Comparison of ENCODE assay signal across 16 cellular contexts in genomic region chr13:93752506-93752905, GRCh38.
"Had no signal": no experiment of that assay in that cellular context is flagged by ENCODE, and none has a peak within 500 bp of the region (broad histone marks: within the 10 kb centered on the region; RNA-seq: fewer than 3 reads in every experiment).

No MANE protein-coding gene starts in this region.

- H3K4me1 ChIP-seq: adrenal gland, colonic mucosa, lower lobe of right lung, parathyroid adenoma, thyroid gland had no signal

- H3K27ac ChIP-seq: adrenal gland, colonic mucosa, lower lobe of right lung, parathyroid adenoma, thyroid gland had no signal

- H3K27me3 ChIP-seq: adrenal gland, colonic mucosa, thyroid gland had no signal

- ATAC-seq: activated CD8-positive, alpha-beta memory T cell treated with anti-CD3 and anti-CD28 coated beads, Interleukin-2, amount 10 ng/mL, durations not matched to agents 7 days and 5 days; lower lobe of right lung; stimulated activated naive B cell treated with anti-CD40 and anti-IgM and Interleukin-4, amounts not matched to agents 10 μg/mL and 1 μg/mL and 100 μg/mL, for 72 hours had no signal

- H3K9me3 Mint-ChIP-seq: activated CD4-positive, alpha-beta memory T cell treated with anti-CD3 and anti-CD28 coated beads for 36 hours; activated T-cell treated with anti-CD3 and anti-CD28 coated beads, Interleukin-2, amount 50 U/mL, for 24 hours had no signal

- H3K27ac Mint-ChIP-seq: activated CD4-positive, alpha-beta memory T cell treated with anti-CD3 and anti-CD28 coated beads for 36 hours; activated CD8-positive, alpha-beta memory T cell treated with anti-CD3 and anti-CD28 coated beads, Interleukin-2, amount 10 ng/mL, durations not matched to agents 7 days and 5 days; activated T-cell treated with anti-CD3 and anti-CD28 coated beads, Interleukin-2, amount 50 U/mL, for 24 hours; stimulated activated naive B cell treated with anti-CD40 and anti-IgM and Interleukin-4, amounts not matched to agents 10 μg/mL and 1 μg/mL and 100 μg/mL, for 72 hours had no signal

- DNase-seq: activated CD4-positive, alpha-beta memory T cell treated with anti-CD3 and anti-CD28 coated beads for 36 hours; activated CD4-positive, CD25-positive, alpha-beta regulatory T cell treated with anti-CD3 and anti-CD28 coated beads, Interleukin-2, amount 50 U/mL, for 72 hours; activated CD8-positive, alpha-beta memory T cell treated with anti-CD3 and anti-CD28 coated beads, Interleukin-2, amount 10 ng/mL, durations not matched to agents 7 days and 5 days; activated effector memory CD4-positive, alpha-beta T cell treated with anti-CD3 and anti-CD28 coated beads, Interleukin-2, amount 50 U/mL, for 16 hours; activated T-cell treated with anti-CD3 and anti-CD28 coated beads, Interleukin-2, amount 50 U/mL, for 24 hours; adrenal gland; central memory CD4-positive, alpha-beta T cell; colonic mucosa; lower lobe of right lung; midbrain; stimulated activated CD4-positive, alpha-beta T cell treated with anti-CD3 and anti-CD28 coated beads, Interleukin-15, amount 100 ng/mL, for 24 hours; stimulated activated CD4-positive, alpha-beta T cell treated with anti-CD3 and anti-CD28 coated beads, Interleukin-4, amount 100 ng/mL, for 1 hour; stimulated activated naive B cell treated with anti-CD40 and anti-IgM and Interleukin-4, amounts not matched to agents 10 μg/mL and 1 μg/mL and 100 μg/mL, for 72 hours; thyroid gland had no signal

- H3K36me3 Mint-ChIP-seq: activated CD4-positive, alpha-beta memory T cell treated with anti-CD3 and anti-CD28 coated beads for 36 hours; activated CD8-positive, alpha-beta memory T cell treated with anti-CD3 and anti-CD28 coated beads, Interleukin-2, amount 10 ng/mL, durations not matched to agents 7 days and 5 days; activated naive CD4-positive, alpha-beta T cell treated with anti-CD3 and anti-CD28 coated beads, Interleukin-2, amount 50 U/mL, for 24 hours; stimulated activated naive B cell treated with anti-CD40 and anti-IgM and Interleukin-4, amounts not matched to agents 10 μg/mL and 1 μg/mL and 100 μg/mL, for 72 hours had no signal

- H3K36me3 ChIP-seq: adrenal gland, colonic mucosa, lower lobe of right lung, thyroid gland had no signal

- H3K9ac ChIP-seq: parathyroid adenoma had no signal

- H3K27me3 Mint-ChIP-seq: stimulated activated naive B cell treated with anti-CD40 and anti-IgM and Interleukin-4, amounts not matched to agents 10 μg/mL and 1 μg/mL and 100 μg/mL, for 72 hours had no signal

- H3K4me3 Mint-ChIP-seq: activated CD4-positive, alpha-beta memory T cell treated with anti-CD3 and anti-CD28 coated beads for 36 hours; activated CD8-positive, alpha-beta memory T cell treated with anti-CD3 and anti-CD28 coated beads, Interleukin-2, amount 10 ng/mL, durations not matched to agents 7 days and 5 days; activated naive CD4-positive, alpha-beta T cell treated with anti-CD3 and anti-CD28 coated beads, Interleukin-2, amount 50 U/mL, for 24 hours; activated T-cell treated with anti-CD3 and anti-CD28 coated beads, Interleukin-2, amount 50 U/mL, for 24 hours; stimulated activated naive B cell treated with anti-CD40 and anti-IgM and Interleukin-4, amounts not matched to agents 10 μg/mL and 1 μg/mL and 100 μg/mL, for 72 hours had no signal

- H3K79me2 ChIP-seq: parathyroid adenoma had no signal

- H3K4me1 Mint-ChIP-seq: activated naive CD4-positive, alpha-beta T cell treated with anti-CD3 and anti-CD28 coated beads, Interleukin-2, amount 50 U/mL, for 24 hours; stimulated activated naive B cell treated with anti-CD40 and anti-IgM and Interleukin-4, amounts not matched to agents 10 μg/mL and 1 μg/mL and 100 μg/mL, for 72 hours had no signal

- H3K9me3 ChIP-seq: adrenal gland, colonic mucosa, lower lobe of right lung, thyroid gland had no signal

- H2AFZ ChIP-seq: parathyroid adenoma had no signal

- H3K4me3 ChIP-seq: adrenal gland, colonic mucosa, lower lobe of right lung, thyroid gland had no signal
